In genomic region chr19:18320865-18321728, GRCh38 we compare ENCODE assay signal across 9 cellular contexts. TPM values are rescaled to one million over a fixed set of nuclear protein-coding genes. Genes with fewer than 3 reads are reported as not detected.
DNase-seq lines count a peak whose midpoint lies in the region; TF ChIP-seq lines count a peak whose summit lies in the region.
"Had no signal": no experiment of that assay in that cellular context is flagged by ENCODE, and none has a peak within 500 bp of the region (broad histone marks: within the 10 kb centered on the region; RNA-seq: fewer than 3 reads in every experiment).

No MANE protein-coding gene starts in this region.

- H3K27ac ChIP-seq in HUES64 (ENCODE audit: low read depth, low read length) (no peak overlapping the region), mammary epithelial cell (ENCODE audit: insufficient read depth, low read depth, low read length) (peak overlapping the region; percentile 80), muscle layer of duodenum (ENCODE audit: low read length) (peak overlapping the region; percentile 94)

- POLR2A ChIA-PET in GM10248 (lab: Yijun Ruan, JAX): interaction anchor here (1.3 to 8.0 kb wide), 3 partner anchors 17 to 45 kb away, joined by 4 to 154 read pairs (median 11); partner anchors contain the start of gene JUND

- 90% methylated on average over 14 of the region's 14 CpGs for WGBS in HUES64
- WGBS in mammary epithelial cell (ENCODE audit: low coverage, missing lambda C conversion rate): 82% methylated on average over 14 of the region's 14 CpGs

- H3K4me1 ChIP-seq in BE2C: peaks cover 28% of the 10 kb centered on the region
- peaks cover 19% of the 10 kb centered on the region for H3K4me1 ChIP-seq in HUES64 (ENCODE audit: insufficient read depth, low read length)
- H3K4me1 ChIP-seq in mammary epithelial cell (ENCODE audit: insufficient read depth, low read length): peaks cover 16% of the 10 kb centered on the region
- peaks cover 20 to 26% of the 10 kb centered on the region in 2 donors for H3K4me1 ChIP-seq in muscle layer of duodenum (ENCODE audit: control insufficient read depth in 1 of 2, insufficient read depth in 2 of 2, low read length in 2 of 2)

- in situ Hi-C loops in mammary epithelial cell (cut with MboI; ENCODE audit: low sequenced_read_pairs in 2 of 2): loop anchor here (5.0 to 10.0 kb wide), 3 partner anchors 44 to 116 kb away; partner anchors contain the start of genes IQCN (in 1 of the 2) and RAB3A (in 1 of the 2)

- CTCF ChIA-PET in mammary epithelial cell (lab: Charles Lee; ENCODE audit: low non-redundant PET) (no interaction called here), GM10248 (lab: Yijun Ruan, JAX) (interaction anchor here (1.0 to 9.4 kb wide), 17 partner anchors 7 to 117 kb away, joined by 3 to 141 read pairs (median 6); partner anchors contain the start of gene JUND)

- H3K79me2 ChIP-seq in mammary epithelial cell (ENCODE audit: insufficient read depth, low read length): peaks cover 49% of the 10 kb centered on the region

- 0 out of 2 replicates have a peak overlapping the region, but pooled peaks have one; percentile 94 for H3K9ac ChIP-seq in HUES64 (ENCODE audit: low read depth, low read length)
- no peak overlapping the region for H3K9ac ChIP-seq in mammary epithelial cell (ENCODE audit: insufficient read depth, low read length)

- H3K9me3 ChIP-seq in BE2C (no peaks in the 10 kb centered on the region; the same call in 1 of the 2 replicates), HUES64 (ENCODE audit: insufficient read depth, low read depth, low read length) (no peaks in the 10 kb centered on the region), mammary epithelial cell (replicated peaks; ENCODE audit: insufficient read depth, low read length) (no peaks in the 10 kb centered on the region), muscle layer of duodenum (ENCODE audit: control insufficient read depth in 1 of 2, low read length in 2 of 2) (no peaks in the 10 kb centered on the region)

- no peak overlapping the region for H2AFZ ChIP-seq in mammary epithelial cell (ENCODE audit: low read depth, low read length)

- no peaks in the 10 kb centered on the region for H4K20me1 ChIP-seq in mammary epithelial cell (ENCODE audit: insufficient read depth, low read length)

- dilution Hi-C loops in mammary epithelial cell (cut with HindIII; ENCODE audit: low sequenced_read_pairs): no loop called here

- BruUV-seq in mammary epithelial cell (replicated peaks; lab: Mats Ljungman, UMichigan): no TSS peak

- H3K36me3 ChIP-seq in BE2C (peaks cover 4% of the 10 kb centered on the region; the same call in 1 of the 2 replicates), HUES64 (ENCODE audit: insufficient read depth, low read length) (peaks cover 20% of the 10 kb centered on the region), mammary epithelial cell (ENCODE audit: insufficient read depth, low read length) (peaks cover 4% of the 10 kb centered on the region), muscle layer of duodenum (ENCODE audit: control insufficient read depth in 1 of 2, insufficient read depth in 2 of 2, low read length in 2 of 2) (no peaks in the 10 kb centered on the region)

- no peak for DNase-seq in BE2C
- no peak for DNase-seq in mammary epithelial cell
- DNase-seq in GM10248 (ENCODE audit: extremely low spot score): no peak
- DNase-seq in NCI-H1436 treated with DMSO at 0.1 percent for 48 hours (lab: John Stamatoyannopoulos, UW): no peak
- DNase-seq in HPDE6-E6E7 (ENCODE audit: extremely low spot score): no peak
- no peak for DNase-seq in amniotic stem cell (lab: John Stamatoyannopoulos, UW)
- DNase-seq: NCI-H2107 had no signal

- no peaks in the 10 kb centered on the region for H3K27me3 ChIP-seq in BE2C
- no peaks in the 10 kb centered on the region for H3K27me3 ChIP-seq in HUES64 (ENCODE audit: insufficient read depth, low read length)
- H3K27me3 ChIP-seq in mammary epithelial cell (ENCODE audit: insufficient read depth, low read length): no peaks in the 10 kb centered on the region
- H3K27me3 ChIP-seq in muscle layer of duodenum (ENCODE audit: low read depth, low read length): no peaks in the 10 kb centered on the region

- peak overlapping the region; percentile 91 for H3K4me2 ChIP-seq in mammary epithelial cell (ENCODE audit: insufficient read depth, low read depth, low read length)

- intact Hi-C loops in mammary epithelial cell (cut with micrococcal nuclease): no loop called here

- H3K4me3 ChIP-seq in BE2C (ENCODE audit: low read depth, low read length) (peak overlapping the region; percentile 75), HUES64 (ENCODE audit: low read length) (peak overlapping the region; percentile 87; the same call in 1 of the 2 replicates), mammary epithelial cell (replicated peaks in 1 of 3; ENCODE audit: insufficient read depth in 1 of 3, low read depth in 2 of 3, low read length in 3 of 3) (no peak overlapping the region), muscle layer of duodenum (ENCODE audit: low read depth in 1 of 2, low read length in 2 of 2) (no peak overlapping the region)

- no peak for TF ChIP-seq CTCF in BE2C (IDR thresholded peaks at IDR 0.05; ENCODE audit: low read depth, low read length)
- TF ChIP-seq CTCF in mammary epithelial cell (conservative IDR thresholded peaks at IDR 0.05 in 1 of 2, IDR thresholded peaks at IDR 0.05 in 1 of 2; ENCODE audit: extremely low read depth in 1 of 2, insufficient read depth in 1 of 2, low read depth in 1 of 2, low read length in 2 of 2): no peak
- no peak for TF ChIP-seq CTCF in GM10248 (IDR thresholded peaks at IDR 0.05; ENCODE audit: control extremely low read depth, extremely low read depth, low read depth, missing control alignments)

RNA-seq across cellular contexts. Expression of gene LSM4, which starts 1.8 kb away (rescaled TPM):
- polyA plus RNA-seq in BE2C (2012; ENCODE audit: insufficient read depth, insufficient read length, low read depth): 534 TPM
- polyA plus RNA-seq in HUES64 (2013, experiment 1 of 2): 248 TPM
- polyA plus RNA-seq in HUES64 (2013, experiment 2 of 2): 269 TPM
- 100 to 1,000 TPM; 127 to 182 TPM for total RNA-seq in mammary epithelial cell
- 215 TPM for polyA plus RNA-seq in mammary epithelial cell
- polyA minus RNA-seq in mammary epithelial cell: 63.3 TPM

RNA-seq across cellular contexts. Expression of gene PGPEP1, which starts 19.3 kb away (rescaled TPM):
- polyA plus RNA-seq in BE2C (2012; ENCODE audit: insufficient read depth, insufficient read length, low read depth): 3.2 TPM
- polyA plus RNA-seq in HUES64 (2013, experiment 1 of 2): 12.6 TPM
- 15.8 TPM for polyA plus RNA-seq in HUES64 (2013, experiment 2 of 2)
- 10 to 100 TPM; 16.3 to 18.7 TPM for total RNA-seq in mammary epithelial cell
- polyA plus RNA-seq in mammary epithelial cell: 4.5 TPM
- 7.3 TPM for polyA minus RNA-seq in mammary epithelial cell

RNA-seq across cellular contexts. Expression of gene JUND, which starts 39.7 kb away (rescaled TPM):
- polyA plus RNA-seq in BE2C (2012; ENCODE audit: insufficient read depth, insufficient read length, low read depth): 386 TPM
- polyA plus RNA-seq in HUES64 (2013, experiment 1 of 2): 93.0 TPM
- 114 TPM for polyA plus RNA-seq in HUES64 (2013, experiment 2 of 2)
- total RNA-seq in mammary epithelial cell: 10 to 100 TPM; 59.6 to 74.0 TPM
- polyA plus RNA-seq in mammary epithelial cell: 30.0 TPM
- polyA minus RNA-seq in mammary epithelial cell: 4.4 TPM

RNA-seq across cellular contexts. Expression of gene IQCN, which starts 46.8 kb away (rescaled TPM):
- 2.2 TPM for polyA plus RNA-seq in BE2C (2012; ENCODE audit: insufficient read depth, insufficient read length, low read depth)
- polyA plus RNA-seq in HUES64 (2013, experiment 1 of 2): 0.20 TPM
- 0.38 TPM for polyA plus RNA-seq in HUES64 (2013, experiment 2 of 2)
- under 1 TPM; 0.19 to 0.50 TPM for total RNA-seq in mammary epithelial cell
- polyA plus RNA-seq in mammary epithelial cell: 0.03 TPM
- not detected for polyA minus RNA-seq in mammary epithelial cell

Comparison
In these comparisons a context has a peak if more than half of its experiments do, and no peak if none do; other contexts are left out.
1. H3K4me3 ChIP-seq: peak in BE2C (single experiment) and HUES64 (single experiment); none in mammary epithelial cell (0 of 3) and muscle layer of duodenum (0 of 2).